13 cellular contexts compared by ENCODE assay signal in genomic region chr11:118062631-118063030, GRCh38. TPM values are rescaled to one million over a fixed set of nuclear protein-coding genes. Genes with fewer than 3 reads are reported as not detected.
"Had no signal": no experiment of that assay in that cellular context is flagged by ENCODE, and none has a peak within 500 bp of the region (broad histone marks: within the 10 kb centered on the region; RNA-seq: fewer than 3 reads in every experiment).

No MANE protein-coding gene starts in this region.

RNA-seq across cellular contexts. Expression of gene TMPRSS4, which starts 14.2 kb away (rescaled TPM):
- total RNA-seq: activated CD4-positive, alpha-beta T cell treated with anti-CD3 and anti-CD28 coated beads for 36 hours; activated CD4-positive, alpha-beta T cell treated with anti-CD3 and anti-CD28 coated beads, Interleukin-2, amount 10 ng/mL, durations not matched to agents 7 days and 5 days; activated naive CD4-positive, alpha-beta T cell treated with anti-CD3 and anti-CD28 coated beads for 36 hours; activated naive CD4-positive, alpha-beta T cell treated with anti-CD3 and anti-CD28 coated beads, Interleukin-2, amount 50 U/mL, for 72 hours; activated naive CD8-positive, alpha-beta T cell treated with anti-CD3 and anti-CD28 coated beads for 36 hours; activated T-helper 2 cell treated with anti-CD3 and anti-CD28 coated beads, Interferon-gamma antibody, Interleukin-2, Interleukin-4, amounts not matched to agents 10 μg/mL and 5 μg/mL and 100 μg/mL, durations not matched to agents 14 hours and 24 hours and 36 hours; astrocyte; T-helper 1 cell treated with Interleukin-12 subunit alpha and Interleukin-12 subunit beta and Interleukin-4 antibody, amounts not matched to agents 30 ng/mL and 1 ng/mL, for 36 hours; T-helper 17 cell; T-helper 2 cell treated with Interferon-gamma antibody and Interleukin-4, amounts not matched to agents 100 ng/mL and 5 ng/mL, for 36 hours had no signal

RNA-seq across cellular contexts. Expression of gene SMIM35, which starts 24.1 kb away (rescaled TPM):
- total RNA-seq: activated naive CD4-positive, alpha-beta T cell treated with anti-CD3 and anti-CD28 coated beads for 36 hours; activated naive CD4-positive, alpha-beta T cell treated with anti-CD3 and anti-CD28 coated beads, Interleukin-2, amount 50 U/mL, for 72 hours; activated naive CD8-positive, alpha-beta T cell treated with anti-CD3 and anti-CD28 coated beads for 36 hours; astrocyte; body of pancreas; breast epithelium; WTC11 had no signal
